8 cellular contexts compared by ENCODE assay signal in the genomic region with DNA sequence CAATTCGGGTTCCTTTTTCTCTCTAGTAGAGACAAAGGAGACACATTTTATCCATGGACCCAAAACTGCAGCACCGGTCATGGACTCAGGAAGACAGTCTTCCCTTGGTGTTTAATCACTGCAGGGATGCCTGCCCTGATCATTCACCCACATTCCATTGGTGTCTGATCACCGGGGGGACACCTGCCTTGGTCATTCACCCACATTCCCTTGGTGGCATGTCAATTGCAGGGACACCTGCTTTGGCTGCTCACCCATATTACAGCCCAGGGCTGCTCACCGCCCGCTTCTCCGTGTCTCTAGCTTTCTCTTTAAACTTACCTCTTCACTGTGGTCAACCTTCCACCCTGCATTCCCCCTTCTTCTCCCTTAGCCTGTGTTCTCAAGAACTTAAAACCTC. TPM values are rescaled to one million over a fixed set of nuclear protein-coding genes. Genes with fewer than 3 reads are reported as not detected.
"Had no signal": no experiment of that assay in that cellular context is flagged by ENCODE, and none has a peak within 500 bp of the region (broad histone marks: within the 10 kb centered on the region; RNA-seq: fewer than 3 reads in every experiment).

No MANE protein-coding gene starts in this region.

RNA-seq across cellular contexts. Expression of gene ANGPT4, which starts 18.7 kb away (rescaled TPM):
- total RNA-seq: naive thymus-derived CD4-positive, alpha-beta T cell; natural killer cell; osteocyte; progenitor cell of endocrine pancreas; renal cortical epithelial cell; smooth muscle cell; temporal lobe had no signal
- polyA plus RNA-seq: naive thymus-derived CD4-positive, alpha-beta T cell; neural cell had no signal
